In genomic region chr1:244451539-244451950, GRCh38 we compare ENCODE assay signal across 8 cellular contexts. TPM values are rescaled to one million over a fixed set of nuclear protein-coding genes. Genes with fewer than 3 reads are reported as not detected.
DNase-seq lines count a peak whose midpoint lies in the region; ATAC-seq and TF ChIP-seq lines count a peak whose summit lies in the region.

ADSS2 (minus strand) TSS chr1:244451909; CDS start chr1:244451817, 92 bp downstream.

- H3K9me2 ChIP-seq in Loucy (replicated peaks; ENCODE audit: low read depth, low read length) = no peaks in the 10 kb centered on the region

- peak within 1 kb of the TSS; percentile 80 for H3K4me3 Mint-ChIP-seq in natural killer cell

- H3K27ac ChIP-seq in dorsolateral prefrontal cortex = peak within 1 kb of the TSS; percentile 80 to 98 (median 94)

- H3K27me3 Mint-ChIP-seq in natural killer cell (ENCODE audit: low read depth in 2 of 2) = no peaks in the 10 kb centered on the region

- H3K27ac Mint-ChIP-seq in natural killer cell = peak within 1 kb of the TSS; percentile 85 to 88

- no peaks in the 10 kb centered on the region for H3K27me3 ChIP-seq in Loucy (ENCODE audit: insufficient read depth, low read length, poor library complexity, severe bottlenecking)
- no peaks in the 10 kb centered on the region for H3K27me3 ChIP-seq in dorsolateral prefrontal cortex

- no peaks in the 10 kb centered on the region for H3K9me3 Mint-ChIP-seq in natural killer cell

- H3F3A ChIP-seq in Loucy (ENCODE audit: low read depth) = no peaks in the 10 kb centered on the region

- H3K4me2 ChIP-seq in Loucy (ENCODE audit: low read depth, low read length, poor library complexity, severe bottlenecking) = peak within 1 kb of the TSS; percentile 99

- intact Hi-C loops in dorsolateral prefrontal cortex (cut with DNase I) (loop anchor here (2.0 to 10.0 kb wide), 6 partner anchors 109 to 346 kb away; partner anchors contain the start of gene DESI2 (in 1 of the 2)), natural killer cell (cut with micrococcal nuclease) (loop anchor here (1.0 to 10.0 kb wide), 3 partner anchors 126 to 521 kb away; partner anchors contain the start of gene HNRNPU)

- no peak for ATAC-seq in natural killer cell

- TF ChIP-seq CTCF in GM12864 (IDR thresholded peaks at IDR 0.05; ENCODE audit: low read depth, low read length, missing control alignments) = no peak
- TF ChIP-seq CTCF in Loucy (conservative IDR thresholded peaks at IDR 0.05; ENCODE audit: low read length) = no peak
- no peak for TF ChIP-seq CTCF in dorsolateral prefrontal cortex (IDR thresholded peaks at IDR 0.05 in 54 of 56, conservative IDR thresholded peaks at IDR 0.05 in 2 of 56; ENCODE audit: low read depth in 1 of 56, partially characterized antibody in 56 of 56)
- no peak for TF ChIP-seq CTCF in natural killer cell (IDR thresholded peaks at IDR 0.05)

- no peaks in the 10 kb centered on the region for H3K36me3 ChIP-seq in Loucy (ENCODE audit: insufficient read depth, low read length)

- H4K20me1 ChIP-seq in Loucy (ENCODE audit: insufficient read depth, low read length, poor library complexity, severe bottlenecking) = peaks cover 43% of the 10 kb centered on the region

- peaks cover 49% of the 10 kb centered on the region for H3K4me1 ChIP-seq in Loucy (ENCODE audit: insufficient read depth, low read length, poor library complexity, severe bottlenecking)

- peak within 1 kb of the TSS; percentile 96 for H3K9ac ChIP-seq in Loucy (ENCODE audit: low read depth, low read length, poor library complexity, severe bottlenecking)

- no peak for DNase-seq in GM12864 (ENCODE audit: low read depth)
- peak in 1 of 10 donors; percentile 60 for DNase-seq in dorsolateral prefrontal cortex
- no peak for DNase-seq in natural killer cell
- no peak for DNase-seq in NCI-H226
- no peak for DNase-seq in islet precursor cell
- no peak for DNase-seq in DMS114 treated with DMSO at 0.1 percent for 48 hours (lab: John Stamatoyannopoulos, UW; ENCODE audit: unreplicated experiment)
- DNase-seq in HK-2 (ENCODE audit: unreplicated experiment) = no peak

- peaks cover 50% of the 10 kb centered on the region for H3K79me2 ChIP-seq in Loucy (ENCODE audit: insufficient read depth, low read length)

- H3K4me3 ChIP-seq in GM12864 (ENCODE audit: low read depth, low read length) = peak within 1 kb of the TSS; percentile 98
- peak within 1 kb of the TSS; percentile 100 for H3K4me3 ChIP-seq in Loucy (ENCODE audit: low read length, poor library complexity, severe bottlenecking)
- H3K4me3 ChIP-seq in dorsolateral prefrontal cortex = peak within 1 kb of the TSS; percentile 70 to 99 (median 95)

- peaks cover 37 to 42% of the 10 kb centered on the region in 2 donors for H3K4me1 Mint-ChIP-seq in natural killer cell

- no peaks in the 10 kb centered on the region for H3K36me3 Mint-ChIP-seq in natural killer cell

- no peaks in the 10 kb centered on the region for H3K9me3 ChIP-seq in Loucy (ENCODE audit: insufficient read depth, low read depth, low read length)

- H2AFZ ChIP-seq in Loucy (ENCODE audit: low read length) = peak within 1 kb of the TSS; percentile 92

RNA-seq across cellular contexts. Expression of gene ADSS2, which starts in this region (rescaled TPM):
- total RNA-seq in dorsolateral prefrontal cortex = 10 to 100 TPM; 25.2 to 78.9 (median 51.3) TPM
- 10 to 100 TPM; 49.2 to 67.9 (median 54.8) TPM for total RNA-seq in natural killer cell
